Comparison of ENCODE assay signal across 8 cellular contexts in the genomic region with DNA sequence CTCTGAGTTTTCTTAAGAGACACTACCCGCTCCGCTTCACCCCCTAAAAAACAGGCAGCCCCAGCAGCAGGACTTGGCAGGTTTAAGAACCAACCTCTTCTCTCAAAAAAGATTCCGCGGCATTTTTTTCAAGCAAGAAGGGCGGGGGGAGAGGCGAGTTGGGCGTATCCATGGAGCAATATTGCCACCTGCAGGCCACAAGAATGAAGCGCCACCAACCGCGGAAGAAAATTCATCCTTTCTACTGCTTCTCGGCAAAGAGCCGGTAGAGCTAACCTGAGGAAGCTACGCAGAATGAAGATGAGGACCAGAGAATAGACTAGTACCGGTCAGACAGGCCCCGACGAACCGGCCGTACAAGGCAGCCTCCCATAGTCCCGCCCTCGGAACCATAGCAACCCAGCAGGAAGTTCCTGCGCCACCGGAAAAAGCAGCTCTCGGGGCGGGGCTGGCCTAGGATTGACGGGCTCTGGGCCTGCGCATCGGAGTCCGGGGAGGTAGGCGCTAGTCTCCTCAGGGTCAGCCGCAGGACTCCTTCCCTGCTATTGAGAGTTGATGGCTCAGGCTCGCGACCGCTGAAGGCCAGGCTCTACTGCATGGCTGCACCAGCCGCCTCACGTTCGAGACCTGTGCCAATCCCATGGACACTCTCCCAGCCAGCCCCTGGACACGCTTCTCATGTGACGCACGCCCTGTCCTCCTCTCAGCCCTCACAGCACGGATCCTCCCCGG.
DNase-seq lines count a peak whose midpoint lies in the region; ATAC-seq and TF ChIP-seq lines count a peak whose summit lies in the region.

No MANE protein-coding gene starts in this region.

- 0% methylated on average over 22 of the region's 41 CpGs; no CpG with 5 or more reads in 1 of the 2 experiments for WGBS in IMR-90 (ENCODE audit: extremely low coverage in 2 of 2, insufficient read length in 1 of 2), 2 experiments

- H3K4me3 ChIP-seq in IMR-90 (ENCODE audit: insufficient read depth, low read depth, low read length): peak overlapping the region; percentile 68
- peak overlapping the region; percentile 91 for H3K4me3 ChIP-seq in OCI-LY3 (ENCODE audit: low read length)
- H3K4me3 ChIP-seq in mucosa of rectum (ENCODE audit: low read length in 2 of 2): peak overlapping the region; percentile 85 to 94

- H4K5ac ChIP-seq in IMR-90 (ENCODE audit: low read depth, low read length): peak overlapping the region; percentile 90

- H4K91ac ChIP-seq in IMR-90 (ENCODE audit: insufficient read depth, low read depth, low read length): peak overlapping the region; percentile 93

- in situ Hi-C loops in IMR-90 (cut with MboI; ENCODE audit: low sequenced_read_pairs): no loop called here

- H3K56ac ChIP-seq in IMR-90 (ENCODE audit: extremely low read depth, insufficient read depth, low read length): peak overlapping the region; percentile 98

- intact Hi-C loops in IMR-90 (cut with micrococcal nuclease): loop anchor here (2.0 to 5.0 kb wide), 2 partner anchors 621 to 774 kb away; no protein-coding TSS in a partner anchor

- H3K9ac ChIP-seq in IMR-90 (ENCODE audit: low read depth, low read length): peak overlapping the region; percentile 87
- H3K9ac ChIP-seq in OCI-LY3 (ENCODE audit: low read length): peak overlapping the region; percentile 77
- peak overlapping the region; percentile 72 to 82 for H3K9ac ChIP-seq in mucosa of rectum (ENCODE audit: low read depth in 1 of 2, low read length in 2 of 2)

- peak overlapping the region; percentile 74 for H2AK9ac ChIP-seq in IMR-90 (replicated peaks; ENCODE audit: low read depth, low read length, poor library complexity)

- TF ChIP-seq POLR2A in IMR-90 (IDR thresholded peaks at IDR 0.05; ENCODE audit: low read depth, low read length): no peak; the same call in 1 of the 2 replicates

- no peaks in the 10 kb centered on the region for H3K9me1 ChIP-seq in IMR-90 (ENCODE audit: insufficient read depth, low read length)

- peak overlapping the region; percentile 95 for H2BK120ac ChIP-seq in IMR-90 (ENCODE audit: low read depth, low read length)

- H2BK15ac ChIP-seq in IMR-90 (ENCODE audit: low read depth, low read length): peak overlapping the region; percentile 66; the same call in 1 of the 3 replicates

- H3K4ac ChIP-seq in IMR-90 (ENCODE audit: low read depth, low read length): peak overlapping the region; percentile 96

- BruUV-seq in IMR-90 (replicated peaks; lab: Mats Ljungman, UMichigan): no TSS peak

- H3K79me1 ChIP-seq in IMR-90 (ENCODE audit: low read depth in 1 of 2, low read length in 2 of 2): no peaks in the 10 kb centered on the region

- no peaks in the 10 kb centered on the region for H3K79me2 ChIP-seq in OCI-LY3 (ENCODE audit: low read length)

- H3K23ac ChIP-seq in IMR-90 (ENCODE audit: low read depth, low read length): peak overlapping the region; percentile 91; the same call in 1 of the 2 replicates

- H3K18ac ChIP-seq in IMR-90 (ENCODE audit: low read depth, low read length): peak overlapping the region; percentile 84; the same call in 1 of the 2 replicates

- no peaks in the 10 kb centered on the region for H3K36me3 ChIP-seq in IMR-90 (ENCODE audit: control insufficient read depth, insufficient read depth, low read length)
- no peaks in the 10 kb centered on the region for H3K36me3 ChIP-seq in OCI-LY3 (replicated peaks; ENCODE audit: low read depth, low read length)
- no peaks in the 10 kb centered on the region for H3K36me3 ChIP-seq in mucosa of rectum (ENCODE audit: control insufficient read depth in 2 of 2, insufficient read depth in 2 of 2, low read length in 2 of 2)

- POLR2A ChIA-PET in IMR-90 (lab: Charles Lee; ENCODE audit: unreplicated experiment): interaction anchor here (0.5 kb wide), 1 partner anchor 462 kb away, joined by 3 read pairs; no protein-coding TSS in a partner anchor

- H4K8ac ChIP-seq in IMR-90 (ENCODE audit: low read depth in 2 of 2, low read length in 2 of 2): peak overlapping the region; percentile 89 to 97

- H3K4me2 ChIP-seq in IMR-90 (ENCODE audit: low read depth, low read length): peak overlapping the region; percentile 90
- H3K4me2 ChIP-seq in OCI-LY3 (ENCODE audit: low read length): peak overlapping the region; percentile 91

- H3K27ac ChIP-seq in IMR-90 (ENCODE audit: insufficient read depth, low read length) (peak overlapping the region; percentile 87), OCI-LY3 (ENCODE audit: low read length) (peak overlapping the region; percentile 84), epithelial cell of prostate (peak overlapping the region; percentile 75), mucosa of rectum (ENCODE audit: low read depth in 2 of 2, low read length in 2 of 2) (peak overlapping the region; percentile 85 to 87)

- H2AFZ ChIP-seq in IMR-90 (replicated peaks; ENCODE audit: low read length, poor library complexity): peak overlapping the region; percentile 99
- H2AFZ ChIP-seq in OCI-LY3 (ENCODE audit: low read depth, low read length): peak overlapping the region; percentile 96

- peak overlapping the region; percentile 80; the same call in 1 of the 2 replicates for H2BK20ac ChIP-seq in IMR-90 (ENCODE audit: low read depth, low read length)

- no peaks in the 10 kb centered on the region for H3K4me1 ChIP-seq in IMR-90 (ENCODE audit: control insufficient read depth, insufficient read depth, low read length)
- peaks cover 12% of the 10 kb centered on the region for H3K4me1 ChIP-seq in OCI-LY3 (ENCODE audit: low read length)
- peaks cover 7 to 11% of the 10 kb centered on the region in 2 donors for H3K4me1 ChIP-seq in mucosa of rectum (ENCODE audit: control insufficient read depth in 2 of 2, insufficient read depth in 2 of 2, low read length in 2 of 2)

- CTCF ChIA-PET in IMR-90 (lab: Yijun Ruan, JAX): no interaction called here

- H3K9me3 ChIP-seq in IMR-90 (ENCODE audit: control insufficient read depth, insufficient read depth, low read length) (no peaks in the 10 kb centered on the region), OCI-LY3 (ENCODE audit: insufficient read depth, low read length) (no peaks in the 10 kb centered on the region), mucosa of rectum (ENCODE audit: control insufficient read depth in 2 of 2, low read length in 2 of 2) (no peaks in the 10 kb centered on the region)

- peak overlapping the region; percentile 73 for H2BK5ac ChIP-seq in IMR-90 (ENCODE audit: low read depth, low read length, poor library complexity, severe bottlenecking)

- H3K27me3 ChIP-seq in IMR-90 (ENCODE audit: control insufficient read depth, insufficient read depth, low read length): peaks cover 2% of the 10 kb centered on the region
- H3K27me3 ChIP-seq in OCI-LY3 (ENCODE audit: low read depth, low read length): no peaks in the 10 kb centered on the region
- H3K27me3 ChIP-seq in mucosa of rectum (ENCODE audit: control insufficient read depth in 2 of 2, insufficient read depth in 2 of 2, low read length in 2 of 2): peaks cover 0 to 12% of the 10 kb centered on the region in 2 donors

- H3K14ac ChIP-seq in IMR-90 (replicated peaks; ENCODE audit: low read depth, low read length): peak overlapping the region; percentile 98

- ATAC-seq in GM21529 (IDR thresholded peaks at IDR 0.05; ENCODE audit: unreplicated experiment) (peak; percentile 99), IMR-90 (ENCODE audit: low read depth) (peak; percentile 100)

- TF ChIP-seq CTCF in IMR-90 (conservative IDR thresholded peaks at IDR 0.05; ENCODE audit: low read depth, low read length) (peak; percentile 96), OCI-LY3 (IDR thresholded peaks at IDR 0.05; ENCODE audit: low read depth, low read length) (peak; percentile 95)

- DNase-seq in DMS53 (lab: John Stamatoyannopoulos, UW) (peak; percentile 92), IMR-90 (peak; percentile 85), activated T-cell treated with anti-CD3 and anti-CD28 coated beads for 48 hours (ENCODE audit: low read depth) (peak; percentile 73), epithelial cell of prostate (ENCODE audit: low read depth, low spot score) (peak; percentile 26)
- DNase-seq in stimulated activated CD8-positive, alpha-beta memory T cell treated with anti-CD3 and anti-CD28 coated beads, Interleukin-4, amount 100 ng/mL, for 4 hours (ENCODE audit: low read depth in 2 of 2, low spot score in 1 of 2): peak; percentile 67 to 87

- dilution Hi-C loops in IMR-90 (cut with HindIII; ENCODE audit: low sequenced_read_pairs, unreplicated experiment): no loop called here

- peak; percentile 89 for TF ChIP-seq RAD21 in IMR-90 (IDR thresholded peaks at IDR 0.05; ENCODE audit: low read length)

- no peaks in the 10 kb centered on the region for H4K20me1 ChIP-seq in IMR-90 (ENCODE audit: insufficient read depth, low read length)
- no peaks in the 10 kb centered on the region for H4K20me1 ChIP-seq in OCI-LY3 (ENCODE audit: insufficient read depth, low read length)

- H2AK5ac ChIP-seq in IMR-90 (ENCODE audit: low read depth, low read length): no peak overlapping the region

TF ChIP-seq in IMR-90, 13 proteins besides CTCF, POLR2A, EP300 and RAD21:
- TF ChIP-seq RFX5 (IDR thresholded peaks at IDR 0.05; ENCODE audit: low read depth, low read length) (no peak), MAFK (IDR thresholded peaks at IDR 0.05; ENCODE audit: low read depth, low read length) (no peak), SMC3 (IDR thresholded peaks at IDR 0.05; ENCODE audit: low read depth, low read length) (peak; percentile 65), BHLHE40 (IDR thresholded peaks at IDR 0.05; ENCODE audit: low read depth, low read length) (no peak), MXI1 (IDR thresholded peaks at IDR 0.05; ENCODE audit: borderline replicate concordance, low read depth, low read length) (no peak), MAZ (IDR thresholded peaks at IDR 0.05; ENCODE audit: borderline replicate concordance, low read depth, low read length) (peak; percentile 99)
TF ChIP-seq in IMR-90: peak in this region for 2.

Comparison
In these comparisons a context has a peak if more than half of its experiments do, and no peak if none do; other contexts are left out.
1. Peak in every context shown above with its lines: DNase-seq, ATAC-seq, H3K4me3 ChIP-seq and H3K27ac ChIP-seq.
2. DNase-seq: peak in every context shown above with its lines; median percentile 92 in DMS53; 85 in IMR-90; 77 in stimulated activated CD8-positive, alpha-beta memory T cell treated with anti-CD3 and anti-CD28 coated beads, Interleukin-4, amount 100 ng/mL, for 4 hours; 73 in activated T-cell treated with anti-CD3 and anti-CD28 coated beads for 48 hours; 26 in epithelial cell of prostate.